9 cellular contexts compared by ENCODE assay signal in the genomic region with DNA sequence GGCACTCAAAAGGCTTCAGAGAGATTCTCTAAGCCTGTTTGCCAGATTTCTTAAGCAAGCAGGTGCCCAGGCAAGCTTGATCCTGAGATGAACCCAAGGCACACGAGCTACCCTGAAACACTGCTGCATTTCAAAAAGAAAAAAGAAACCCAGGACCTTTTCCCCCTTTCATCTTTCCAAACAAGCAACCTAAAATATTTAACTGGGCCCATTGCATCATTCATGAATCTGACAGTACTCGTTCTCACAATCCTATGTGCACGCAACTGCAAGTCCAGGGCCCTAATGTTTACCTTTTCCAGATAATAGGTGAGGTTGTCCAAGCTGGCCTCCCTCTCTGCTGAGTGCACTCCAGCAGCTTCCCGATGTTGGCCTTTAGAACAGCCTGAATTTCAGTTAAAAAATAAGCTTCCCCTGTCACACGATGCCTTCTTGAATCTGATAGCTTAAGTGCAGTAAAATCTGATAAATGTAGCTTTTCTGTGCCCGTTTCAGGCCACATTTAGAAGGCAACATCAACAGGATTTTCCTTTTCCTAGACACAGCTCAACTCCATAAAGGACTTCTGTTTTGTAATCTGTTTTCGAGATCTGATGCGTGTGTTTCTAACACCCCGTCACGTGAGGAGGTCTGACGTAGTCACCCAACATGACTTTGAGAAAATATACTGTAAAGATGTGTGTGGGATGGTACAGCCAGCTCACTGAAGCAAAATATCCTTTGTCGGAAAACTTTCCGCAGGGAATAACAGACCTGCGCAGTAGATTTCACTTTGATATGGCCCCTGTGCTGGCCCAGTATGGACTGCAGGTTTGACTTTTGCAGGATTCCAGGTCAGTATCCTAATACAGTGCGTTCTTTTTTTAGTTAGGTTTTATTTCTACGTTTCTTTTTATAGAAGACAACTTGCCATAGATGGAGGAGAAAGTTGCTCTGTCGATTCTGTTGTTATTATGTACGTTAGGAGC. TPM values are rescaled to one million over a fixed set of nuclear protein-coding genes. Genes with fewer than 3 reads are reported as not detected.
A peak's percentile ranks its signal among the peaks of the same experiment; 100 is the strongest.
DNase-seq lines count a peak whose midpoint lies in the region; ATAC-seq and TF ChIP-seq lines count a peak whose summit lies in the region.
"Had no signal": no experiment of that assay in that cellular context is flagged by ENCODE, and none has a peak within 500 bp of the region (broad histone marks: within the 10 kb centered on the region; RNA-seq: fewer than 3 reads in every experiment).

No MANE protein-coding gene starts in this region.

- H3K4me2 ChIP-seq in MM.1S (ENCODE audit: low read depth, low read length) = peak overlapping the region; percentile 14; the same call in 1 of the 2 replicates

- H4K20me1 ChIP-seq in MM.1S (ENCODE audit: insufficient read depth, low read length) = peaks cover 87% of the 10 kb centered on the region

- 45% methylated on average over 17 of the region's 18 CpGs for WGBS in right lobe of liver (ENCODE audit: insufficient coverage, low coverage, low lambda C conversion rate, missing lambda C conversion rate)

- H3K9me3 ChIP-seq in MM.1S (replicated peaks; ENCODE audit: insufficient read depth, low read length) = no peaks in the 10 kb centered on the region
- H3K9me3 ChIP-seq in right lobe of liver = no peaks in the 10 kb centered on the region
- H3K9me3 ChIP-seq in stomach smooth muscle (ENCODE audit: control insufficient read depth in 2 of 2, low read length in 2 of 2) = no peaks in the 10 kb centered on the region
- H3K9me3 ChIP-seq in MG63 = no peaks in the 10 kb centered on the region

- H3K79me2 ChIP-seq in MM.1S (ENCODE audit: low read length) = peaks cover 97% of the 10 kb centered on the region

- H3K9ac ChIP-seq in MM.1S (ENCODE audit: low read length) (no peak overlapping the region), stomach smooth muscle (ENCODE audit: low read length in 2 of 2) (peak overlapping the region; percentile 52 to 83)

- intact Hi-C loops in right lobe of liver (cut with DNase I) = no loop called here

- H3K27me3 ChIP-seq in MM.1S (replicated peaks; ENCODE audit: insufficient read depth, low read length) (no peaks in the 10 kb centered on the region), right lobe of liver (no peaks in the 10 kb centered on the region), stomach smooth muscle (ENCODE audit: control insufficient read depth in 1 of 2, insufficient read depth in 2 of 2, low read length in 2 of 2) (no peaks in the 10 kb centered on the region), MG63 (no peaks in the 10 kb centered on the region)

- no peak for TF ChIP-seq CTCF in MM.1S (IDR thresholded peaks at IDR 0.05; ENCODE audit: low read length)
- no peak for TF ChIP-seq CTCF in right lobe of liver (IDR thresholded peaks at IDR 0.05)

- H3K4me3 ChIP-seq in MM.1S (ENCODE audit: low read length) = no peak overlapping the region
- H3K4me3 ChIP-seq in right lobe of liver = no peak overlapping the region
- H3K4me3 ChIP-seq in stomach smooth muscle (ENCODE audit: low read length in 2 of 2) = peak overlapping the region; percentile 63 to 64
- H3K4me3 ChIP-seq in MG63 = no peak overlapping the region

- peaks cover 93% of the 10 kb centered on the region for H3F3A ChIP-seq in MM.1S (ENCODE audit: insufficient read depth, low read length)

- H3K4me1 ChIP-seq in MM.1S (ENCODE audit: low read length) (peaks cover 69% of the 10 kb centered on the region), right lobe of liver (peaks cover 0 to 47% (median 22%) of the 10 kb centered on the region in 4 donors), stomach smooth muscle (ENCODE audit: control insufficient read depth, insufficient read depth, low read length) (peaks cover 55% of the 10 kb centered on the region)

- H2AFZ ChIP-seq in MM.1S (ENCODE audit: low read length) = no peak overlapping the region

- TF ChIP-seq POLR2A in right lobe of liver (IDR thresholded peaks at IDR 0.05) = peak; percentile 39

- ATAC-seq in right lobe of liver (peak; percentile 85 to 96 (median 92)), HG03571 (IDR thresholded peaks at IDR 0.05; ENCODE audit: unreplicated experiment) (no peak), GM18909 (IDR thresholded peaks at IDR 0.05; ENCODE audit: poor library complexity, unreplicated experiment) (no peak)

- peaks cover 45% of the 10 kb centered on the region for H3K36me3 ChIP-seq in MM.1S (replicated peaks; ENCODE audit: insufficient read depth, low read length)
- H3K36me3 ChIP-seq in right lobe of liver = no peaks in the 10 kb centered on the region
- peaks cover 0 to 5% of the 10 kb centered on the region in 2 donors for H3K36me3 ChIP-seq in stomach smooth muscle (ENCODE audit: control insufficient read depth in 2 of 2, insufficient read depth in 2 of 2, low read length in 2 of 2)
- no peaks in the 10 kb centered on the region; the same call in 1 of the 2 replicates for H3K36me3 ChIP-seq in MG63

- H3K27ac ChIP-seq in MM.1S (ENCODE audit: low read length) (peak overlapping the region; percentile 38; the same call in 1 of the 2 replicates), cingulate gyrus (ENCODE audit: low read depth, low read length) (peak overlapping the region; percentile 87), right lobe of liver (peak overlapping the region; percentile 62 to 87 (median 85)), stomach smooth muscle (ENCODE audit: low read length) (peak overlapping the region; percentile 85)

- DNase-seq in MM.1S (no peak), right lobe of liver (peak; percentile 41 to 82 (median 70)), MG63 (no peak), NCI-H345 treated with DMSO at 0.1 percent for 48 hours (lab: John Stamatoyannopoulos, UW; ENCODE audit: unreplicated experiment) (no peak)
- DNase-seq: NCI-H510A treated with DMSO at 0.1 percent for 48 hours had no signal

- no peaks in the 10 kb centered on the region for H3K9me2 ChIP-seq in MM.1S (replicated peaks; ENCODE audit: insufficient read depth, low read length)

RNA-seq across cellular contexts. Expression of gene RASA2, which starts 55.1 kb away (rescaled TPM):
- 1 to 10 TPM; 3.5 to 7.9 (median 5.5) TPM for total RNA-seq in right lobe of liver
- total RNA-seq in MG63 (2014; rRNA removed; shearing (Covaris generic); ENCODE audit: low replicate concordance) = 7.2 and 10.0 TPM in 2 replicates

Comparison
In these comparisons a context has a peak if more than half of its experiments do, and no peak if none do; other contexts are left out.
1. DNase-seq: peak in right lobe of liver (3 of 3); none in MM.1S (single experiment), MG63 (single experiment) and NCI-H345 treated with DMSO at 0.1 percent for 48 hours (single experiment).
2. H3K4me3 ChIP-seq: peak in stomach smooth muscle (2 of 2); none in MM.1S (single experiment), right lobe of liver (0 of 3) and MG63 (single experiment).
3. ATAC-seq: peak in right lobe of liver (4 of 4); none in HG03571 (single experiment) and GM18909 (single experiment).
4. Peak in every context shown above with its lines, with median percentiles within 50 percentile points of each other: H3K27ac ChIP-seq.